In the genomic region with DNA sequence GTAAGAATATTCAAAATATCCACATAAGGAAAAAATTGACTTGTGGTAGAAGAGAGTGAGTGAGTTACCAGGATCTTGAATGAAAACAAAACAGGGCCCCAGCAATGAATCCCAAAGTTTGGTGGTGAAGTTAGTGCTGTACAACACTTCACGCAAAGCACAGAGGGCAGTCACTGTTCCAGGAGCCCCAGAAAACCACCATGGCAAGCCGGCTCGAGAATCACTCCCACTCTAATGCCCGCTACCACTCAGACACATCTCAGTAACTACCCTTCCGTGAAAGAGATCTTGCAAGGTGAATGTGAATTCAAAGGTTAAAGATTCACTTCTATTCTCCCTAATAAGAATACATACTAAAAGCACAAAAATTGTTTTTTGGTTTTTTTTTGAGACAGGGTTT, we compare ENCODE assay signal across 15 cellular contexts. TPM values are rescaled to one million over a fixed set of nuclear protein-coding genes. Genes with fewer than 3 reads are reported as not detected.
A peak's percentile ranks its signal among the peaks of the same experiment; 100 is the strongest.
DNase-seq lines count a peak whose midpoint lies in the region; ATAC-seq and TF ChIP-seq lines count a peak whose summit lies in the region.
"Had no signal": no experiment of that assay in that cellular context is flagged by ENCODE, and none has a peak within 500 bp of the region (broad histone marks: within the 10 kb centered on the region; RNA-seq: fewer than 3 reads in every experiment).

No MANE protein-coding gene starts in this region.

- no peak for TF ChIP-seq CTCF in HFFc6 (IDR thresholded peaks at IDR 0.05)
- no peak for TF ChIP-seq CTCF in gastrocnemius medialis (IDR thresholded peaks at IDR 0.05 in 4 of 5, conservative IDR thresholded peaks at IDR 0.05 in 1 of 5)
- TF ChIP-seq CTCF in colonic mucosa (IDR thresholded peaks at IDR 0.05), result no peak
- no peak for TF ChIP-seq CTCF in body of pancreas (IDR thresholded peaks at IDR 0.05)

- H3K36me3 ChIP-seq in CD4-positive, CD25-positive, alpha-beta regulatory T cell (ENCODE audit: control insufficient read depth, insufficient read depth, low read length), result no peaks in the 10 kb centered on the region
- H3K36me3 ChIP-seq in gastrocnemius medialis (no peaks in the 10 kb centered on the region), colonic mucosa (no peaks in the 10 kb centered on the region), body of pancreas (replicated peaks in 1 of 2; ENCODE audit: insufficient read depth in 1 of 2, low read depth in 2 of 2) (no peaks in the 10 kb centered on the region)
- H3K36me3 ChIP-seq: HAP-1 had no signal

- no peak overlapping the region for H3K9ac ChIP-seq in colonic mucosa (ENCODE audit: low read depth in 2 of 2, low read length in 2 of 2)
- H3K9ac ChIP-seq: BLaER1 had no signal

- H3K27me3 Mint-ChIP-seq in CD4-positive, CD25-positive, alpha-beta regulatory T cell, result no peaks in the 10 kb centered on the region
- H3K27me3 Mint-ChIP-seq in HFFc6 (ENCODE audit: insufficient read depth), result no peaks in the 10 kb centered on the region; the same call in none of the 2 replicates
- H3K27me3 Mint-ChIP-seq: IgD-negative memory B cell had no signal

- ATAC-seq in CD4-positive, CD25-positive, alpha-beta regulatory T cell (ENCODE audit: low read depth in 2 of 2), result no peak
- ATAC-seq in gastrocnemius medialis (no peak), body of pancreas (no peak)

- intact Hi-C loops in gastrocnemius medialis (cut with DNase I; ENCODE audit: low total_unique reads), result no loop called here
- intact Hi-C loops in colonic mucosa (cut with DNase I), result no loop called here
- intact Hi-C loops in body of pancreas (cut with DNase I), result loop anchor here (10.0 kb wide), 1 partner anchor 82 kb away; no protein-coding TSS in a partner anchor

- peak overlapping the region; percentile 71 for H3K27ac ChIP-seq in CD4-positive, CD25-positive, alpha-beta regulatory T cell (ENCODE audit: insufficient read depth, low read length, poor library complexity, severe bottlenecking)
- H3K27ac ChIP-seq in gastrocnemius medialis (peak overlapping the region; percentile 88 to 96 (median 93)), colonic mucosa (no peak overlapping the region), body of pancreas (no peak overlapping the region)
- H3K27ac ChIP-seq: BLaER1 had no signal

- no peaks in the 10 kb centered on the region for H3K9me3 ChIP-seq in CD4-positive, CD25-positive, alpha-beta regulatory T cell (ENCODE audit: control insufficient read depth in 2 of 2, low read length in 2 of 2)
- H3K9me3 ChIP-seq in gastrocnemius medialis (no peaks in the 10 kb centered on the region), colonic mucosa (no peaks in the 10 kb centered on the region), body of pancreas (no peaks in the 10 kb centered on the region)
- H3K9me3 ChIP-seq: BLaER1, HAP-1 had no signal

- TF ChIP-seq POLR2A in gastrocnemius medialis (IDR thresholded peaks at IDR 0.05) (no peak), body of pancreas (IDR thresholded peaks at IDR 0.05) (no peak)

- H3K9me3 Mint-ChIP-seq in CD4-positive, CD25-positive, alpha-beta regulatory T cell, result no peaks in the 10 kb centered on the region
- no peaks in the 10 kb centered on the region for H3K9me3 Mint-ChIP-seq in HFFc6
- H3K9me3 Mint-ChIP-seq: IgD-negative memory B cell had no signal

- H3K4me1 ChIP-seq in CD4-positive, CD25-positive, alpha-beta regulatory T cell (ENCODE audit: control insufficient read depth, insufficient read depth, low read length, poor library complexity, severe bottlenecking), result peaks cover 26% of the 10 kb centered on the region
- H3K4me1 ChIP-seq in gastrocnemius medialis, result peaks cover 10 to 41% of the 10 kb centered on the region in 2 donors
- no peaks in the 10 kb centered on the region for H3K4me1 ChIP-seq in colonic mucosa
- peaks cover 10% of the 10 kb centered on the region for H3K4me1 ChIP-seq in body of pancreas

- no peaks in the 10 kb centered on the region for H3K27me3 ChIP-seq in CD4-positive, CD25-positive, alpha-beta regulatory T cell (ENCODE audit: control insufficient read depth, insufficient read depth, low read length)
- H3K27me3 ChIP-seq in gastrocnemius medialis (no peaks in the 10 kb centered on the region), colonic mucosa (no peaks in the 10 kb centered on the region), body of pancreas (no peaks in the 10 kb centered on the region)
- H3K27me3 ChIP-seq: BLaER1 had no signal

- WGBS in body of pancreas, 2 donors, result 90% methylated on average over 5 of the region's 5 CpGs

- no peak overlapping the region for H3K4me3 ChIP-seq in CD4-positive, CD25-positive, alpha-beta regulatory T cell (ENCODE audit: low read depth, low read length)
- H3K4me3 ChIP-seq in gastrocnemius medialis (no peak overlapping the region), colonic mucosa (no peak overlapping the region), body of pancreas (no peak overlapping the region)
- H3K4me3 ChIP-seq: BLaER1, HAP-1 had no signal

- H3K36me3 Mint-ChIP-seq in CD4-positive, CD25-positive, alpha-beta regulatory T cell, result peaks cover 9% of the 10 kb centered on the region
- peaks cover 9% of the 10 kb centered on the region for H3K36me3 Mint-ChIP-seq in HFFc6 (ENCODE audit: low read depth)

- H3K27ac Mint-ChIP-seq in CD4-positive, CD25-positive, alpha-beta regulatory T cell, result peak overlapping the region; percentile 97 to 98 (median 98)
- H3K27ac Mint-ChIP-seq in HFFc6, result peak overlapping the region; percentile 31; the same call in 1 of the 2 replicates

- peaks cover 18 to 61% (median 36%) of the 10 kb centered on the region in 4 donors for H3K4me1 Mint-ChIP-seq in CD4-positive, CD25-positive, alpha-beta regulatory T cell
- H3K4me1 Mint-ChIP-seq in HFFc6 (ENCODE audit: low read depth), result peaks cover 37% of the 10 kb centered on the region

- in situ Hi-C loops in gastrocnemius medialis (cut with MboI; ENCODE audit: low sequenced_read_pairs in 4 of 4), result no loop called here

- peak overlapping the region in 3 of 4 donors; percentile 15 to 48 (median 38) for H3K4me3 Mint-ChIP-seq in CD4-positive, CD25-positive, alpha-beta regulatory T cell
- no peak overlapping the region for H3K4me3 Mint-ChIP-seq in HFFc6

- DNase-seq in CD4-positive, CD25-positive, alpha-beta regulatory T cell, result no peak
- DNase-seq in HFFc6 (no peak), kidney glomerular epithelial cell (lab: John Stamatoyannopoulos, UW) (peak; percentile 17), gastrocnemius medialis (no peak), HK-2 (ENCODE audit: unreplicated experiment) (no peak), colonic mucosa (no peak), body of pancreas (no peak)
- DNase-seq: 8988T, AML-193, COR-L47, DND-41, GDM1 had no signal

RNA-seq across cellular contexts. Expression of a gene that starts 30.1 kb away (rescaled TPM):
- 99.8 TPM for total RNA-seq in CD4-positive, CD25-positive, alpha-beta regulatory T cell
- 10 to 100 TPM; 17.1 to 19.2 (median 18.3) TPM for polyA plus RNA-seq in CD4-positive, CD25-positive, alpha-beta regulatory T cell
- total RNA-seq in HFFc6 (2021; fragmentation: NEBNext Ultra II Directional; extraction: Animal tissue kit (Norgen Biotek cat#: 25700)), result 10 to 100 TPM; 62.5 to 71.9 (median 69.1) TPM
- total RNA-seq in gastrocnemius medialis (100 to 1,000 TPM; 371 to 626 (median 552) TPM), colonic mucosa (10 to 100 TPM; 35.4 to 65.8 TPM), body of pancreas (10 to 100 TPM; 41.2 to 89.0 TPM)

Comparison
In these comparisons a context has a peak if more than half of its experiments do, and no peak if none do; other contexts are left out.
1. H3K27ac ChIP-seq: peak in CD4-positive, CD25-positive, alpha-beta regulatory T cell (single experiment) and gastrocnemius medialis (4 of 4); none in colonic mucosa (single experiment) and body of pancreas (0 of 4).